25 cellular contexts compared by ENCODE assay signal in the genomic region with DNA sequence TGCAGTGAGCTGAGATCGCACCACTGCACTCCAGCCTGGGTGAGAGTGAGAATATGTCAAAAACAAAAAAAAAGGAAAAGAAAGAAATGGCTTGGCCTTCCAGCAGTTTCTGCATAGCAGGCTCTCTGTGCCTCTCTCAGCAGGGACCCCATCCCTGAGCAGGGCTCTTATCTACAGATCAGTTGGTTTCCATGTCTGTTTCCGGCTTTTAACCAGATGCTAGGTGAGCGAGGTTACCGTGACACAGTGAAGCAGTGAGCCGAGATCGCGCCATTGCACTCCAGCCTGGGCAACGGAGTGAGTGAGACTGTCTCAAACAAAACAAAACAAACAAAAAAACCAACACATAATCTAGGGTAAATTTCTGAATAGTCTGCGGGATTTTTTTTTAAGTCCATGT. TPM values are rescaled to one million over a fixed set of nuclear protein-coding genes. Genes with fewer than 3 reads are reported as not detected.
DNase-seq lines count a peak whose midpoint lies in the region; ATAC-seq, FAIRE-seq and TF ChIP-seq lines count a peak whose summit lies in the region.
"Had no signal": no experiment of that assay in that cellular context is flagged by ENCODE, and none has a peak within 500 bp of the region (broad histone marks: within the 10 kb centered on the region; RNA-seq: fewer than 3 reads in every experiment).

No MANE protein-coding gene starts in this region.

- no peak overlapping the region for H3K4me2 ChIP-seq in astrocyte (ENCODE audit: low read length)
- no peak overlapping the region for H3K4me2 ChIP-seq in neural progenitor cell

- H3K9ac ChIP-seq in astrocyte (ENCODE audit: low read length) (no peak overlapping the region), neural progenitor cell (no peak overlapping the region)

- H2AFZ ChIP-seq in astrocyte (ENCODE audit: low read depth, low read length) = no peak overlapping the region
- H2AFZ ChIP-seq in neural progenitor cell (replicated peaks) = no peak overlapping the region

- H3K9me3 Mint-ChIP-seq in astrocyte (ENCODE audit: unreplicated experiment) (no peaks in the 10 kb centered on the region), neural progenitor cell (no peaks in the 10 kb centered on the region), MCF 10A (ENCODE audit: unreplicated experiment) (no peaks in the 10 kb centered on the region)
- H3K9me3 Mint-ChIP-seq in CD8-positive, alpha-beta T cell = no peaks in the 10 kb centered on the region
- H3K9me3 Mint-ChIP-seq: activated naive CD4-positive, alpha-beta T cell treated with anti-CD3 and anti-CD28 coated beads for 36 hours; activated T-cell treated with anti-CD3 and anti-CD28 coated beads, Interleukin-2, amount 50 U/mL, for 4 hours; CD8-positive, alpha-beta memory T cell had no signal

- no peaks in the 10 kb centered on the region for H3K27me3 ChIP-seq in astrocyte (ENCODE audit: insufficient read depth, low read length)
- H3K27me3 ChIP-seq in neural progenitor cell = no peaks in the 10 kb centered on the region
- no peaks in the 10 kb centered on the region for H3K27me3 ChIP-seq in CD8-positive, alpha-beta T cell (ENCODE audit: insufficient read depth, low read length)

- H3K36me3 ChIP-seq in astrocyte (ENCODE audit: insufficient read depth, low read length) = peaks cover 34% of the 10 kb centered on the region
- H3K36me3 ChIP-seq in neural progenitor cell = no peaks in the 10 kb centered on the region
- H3K36me3 ChIP-seq in CD8-positive, alpha-beta T cell (ENCODE audit: insufficient read depth, low read length) = no peaks in the 10 kb centered on the region

- no peak for TF ChIP-seq CTCF in NB4 (IDR thresholded peaks at IDR 0.05; ENCODE audit: low read depth, low read length)
- TF ChIP-seq CTCF in astrocyte (IDR thresholded peaks at IDR 0.05; ENCODE audit: insufficient read depth, low read depth, low read length) = no peak
- no peak for TF ChIP-seq CTCF in neural progenitor cell (IDR thresholded peaks at IDR 0.05)
- no peak for TF ChIP-seq CTCF in CD8-positive, alpha-beta T cell (IDR thresholded peaks at IDR 0.05)
- TF ChIP-seq CTCF in MCF 10A (IDR thresholded peaks at IDR 0.05; ENCODE audit: unreplicated experiment) = no peak

- H3F3A ChIP-seq in neural progenitor cell (ENCODE audit: low read depth) = no peaks in the 10 kb centered on the region

- no peak overlapping the region for H3K27ac ChIP-seq in astrocyte (ENCODE audit: low read depth, low read length)
- no peak overlapping the region for H3K27ac ChIP-seq in neural progenitor cell
- no peak overlapping the region for H3K27ac ChIP-seq in CD8-positive, alpha-beta T cell (ENCODE audit: low read depth, low read length)
- H3K27ac ChIP-seq: thoracic aorta had no signal

- no peaks in the 10 kb centered on the region for H3K9me3 ChIP-seq in astrocyte (ENCODE audit: insufficient read depth, low read depth, low read length)
- H3K9me3 ChIP-seq in neural progenitor cell (ENCODE audit: low read depth) = no peaks in the 10 kb centered on the region
- no peaks in the 10 kb centered on the region for H3K9me3 ChIP-seq in CD8-positive, alpha-beta T cell (ENCODE audit: low read length)
- H3K9me3 ChIP-seq: thoracic aorta had no signal

- H3K27ac Mint-ChIP-seq in astrocyte (ENCODE audit: unreplicated experiment) (peak overlapping the region; percentile 53), neural progenitor cell (peak overlapping the region; percentile 87), MCF 10A (ENCODE audit: low read depth, unreplicated experiment) (no peak overlapping the region)
- no peak overlapping the region for H3K27ac Mint-ChIP-seq in CD8-positive, alpha-beta T cell
- H3K27ac Mint-ChIP-seq: activated naive CD4-positive, alpha-beta T cell treated with anti-CD3 and anti-CD28 coated beads for 36 hours had no signal

- TF ChIP-seq POLR2A in NB4 (IDR thresholded peaks at IDR 0.05; ENCODE audit: extremely low read depth, insufficient read length) = no peak

- peaks cover 96% of the 10 kb centered on the region for H3K79me2 ChIP-seq in astrocyte (ENCODE audit: insufficient read depth, low read length)
- no peaks in the 10 kb centered on the region for H3K79me2 ChIP-seq in neural progenitor cell (ENCODE audit: low read depth)

- peaks cover 99% of the 10 kb centered on the region for H4K20me1 ChIP-seq in astrocyte (ENCODE audit: insufficient read depth, low read length)
- peaks cover 4% of the 10 kb centered on the region for H4K20me1 ChIP-seq in neural progenitor cell (ENCODE audit: low read depth)

- intact Hi-C loops in CD8-positive, alpha-beta T cell (cut with DNase I, micrococcal nuclease) = no loop called here
- intact Hi-C loops in MCF 10A (cut with micrococcal nuclease) = no loop called here

- CTCF ChIA-PET in CD8-positive, alpha-beta T cell (lab: Charles Lee) = interaction anchor here (2.1 kb wide), 1 partner anchor 9 kb away, joined by 5 read pairs; no protein-coding TSS in a partner anchor
- CTCF ChIA-PET in MCF 10A (lab: Yijun Ruan, JAX) = interaction anchor here (0.6 kb wide), 1 partner anchor 12 kb away, joined by 3 read pairs; no protein-coding TSS in a partner anchor

- H3K36me3 Mint-ChIP-seq in astrocyte (ENCODE audit: low read depth, unreplicated experiment) (peaks cover 37% of the 10 kb centered on the region), neural progenitor cell (no peaks in the 10 kb centered on the region), MCF 10A (ENCODE audit: insufficient read depth, unreplicated experiment) (no peaks in the 10 kb centered on the region)
- no peaks in the 10 kb centered on the region for H3K36me3 Mint-ChIP-seq in CD8-positive, alpha-beta T cell
- H3K36me3 Mint-ChIP-seq: CD8-positive, alpha-beta memory T cell had no signal

- POLR2A ChIA-PET in CD8-positive, alpha-beta T cell (lab: Charles Lee) = no interaction called here
- POLR2A ChIA-PET in MCF 10A (lab: Yijun Ruan, JAX) = no interaction called here

- BruUV-seq in MCF 10A (replicated peaks; lab: Mats Ljungman, UMichigan) = no TSS peak

- H3K4me3 Mint-ChIP-seq in astrocyte (ENCODE audit: unreplicated experiment) (peak overlapping the region; percentile 45), neural progenitor cell (no peak overlapping the region), MCF 10A (ENCODE audit: unreplicated experiment) (no peak overlapping the region)
- no peak overlapping the region for H3K4me3 Mint-ChIP-seq in CD8-positive, alpha-beta T cell
- H3K4me3 Mint-ChIP-seq: activated naive CD4-positive, alpha-beta T cell treated with anti-CD3 and anti-CD28 coated beads for 36 hours; activated T-cell treated with anti-CD3 and anti-CD28 coated beads, Interleukin-2, amount 50 U/mL, for 4 hours had no signal

- ATAC-seq in CD8-positive, alpha-beta T cell = no peak
- ATAC-seq: activated T-cell treated with anti-CD3 and anti-CD28 coated beads, Interleukin-2, amount 50 U/mL, for 4 hours; HCT116 had no signal

- H3K4me3 ChIP-seq in NB4 (ENCODE audit: low read depth, low read length) (no peak overlapping the region), astrocyte (ENCODE audit: insufficient read depth, low read depth, low read length) (no peak overlapping the region), neural progenitor cell (no peak overlapping the region)
- H3K4me3 ChIP-seq in CD8-positive, alpha-beta T cell (ENCODE audit: low read depth, low read length) = no peak overlapping the region
- H3K4me3 ChIP-seq: thoracic aorta had no signal

- FAIRE-seq in astrocyte (lab: Jason Lieb, UNC) = no peak
- FAIRE-seq: GM12892, small intestine had no signal

- H3K4me1 Mint-ChIP-seq in astrocyte (ENCODE audit: low read depth, unreplicated experiment) = peaks cover 32% of the 10 kb centered on the region
- peaks cover 6% of the 10 kb centered on the region for H3K4me1 Mint-ChIP-seq in neural progenitor cell
- peaks cover 9% of the 10 kb centered on the region for H3K4me1 Mint-ChIP-seq in CD8-positive, alpha-beta T cell (ENCODE audit: low read depth)
- H3K4me1 Mint-ChIP-seq in MCF 10A (ENCODE audit: insufficient read depth, unreplicated experiment) = no peaks in the 10 kb centered on the region

- peak; percentile 76 for DNase-seq in DMS79 treated with DMSO at 0.1 percent for 48 hours (lab: John Stamatoyannopoulos, UW)
- peak; percentile 14 for DNase-seq in NB4 (ENCODE audit: low read depth)
- no peak for DNase-seq in astrocyte (ENCODE audit: low read depth)
- no peak for DNase-seq in neural progenitor cell (ENCODE audit: low spot score)
- no peak for DNase-seq in NOMO-1 treated with dmso at 0.1 percent for 144 hours (lab: John Stamatoyannopoulos, UW; ENCODE audit: unreplicated experiment)
- DNase-seq in CD8-positive, alpha-beta T cell = no peak
- DNase-seq in MCF 10A (ENCODE audit: unreplicated experiment) = no peak
- DNase-seq in NCI-H146 treated with DMSO at 0.1 percent for 48 hours (lab: John Stamatoyannopoulos, UW; ENCODE audit: unreplicated experiment) = no peak
- DNase-seq: activated CD4-positive, CD25-positive, alpha-beta regulatory T cell treated with anti-CD3 and anti-CD28 coated beads, Interleukin-2, amount 50 U/mL, for 72 hours; activated naive CD4-positive, alpha-beta T cell treated with anti-CD3 and anti-CD28 coated beads for 36 hours; activated T-cell treated with anti-CD3 and anti-CD28 coated beads, Interleukin-2, amount 50 U/mL, for 4 hours; CD8-positive, alpha-beta memory T cell; central memory CD4-positive, alpha-beta T cell; foreskin fibroblast; hypothalamus; Kasumi-1; NCI-H1092 treated with DMSO at 0.1 percent for 48 hours; NCI-H2029 treated with DMSO at 0.1 percent for 48 hours; NCI-H510A treated with DMSO at 0.1 percent for 48 hours; small intestine; stimulated activated naive CD4-positive, alpha-beta T cell had no signal

- H3K27me3 Mint-ChIP-seq in astrocyte (ENCODE audit: low read depth, unreplicated experiment) (no peaks in the 10 kb centered on the region), neural progenitor cell (ENCODE audit: insufficient read depth, low read depth) (peaks cover 5% of the 10 kb centered on the region), MCF 10A (ENCODE audit: insufficient read depth, unreplicated experiment) (peaks cover 19% of the 10 kb centered on the region)
- peaks cover 4% of the 10 kb centered on the region for H3K27me3 Mint-ChIP-seq in CD8-positive, alpha-beta T cell (ENCODE audit: low read depth)

- H3K4me1 ChIP-seq in astrocyte (ENCODE audit: insufficient read depth, low read length) (peaks cover 23% of the 10 kb centered on the region), neural progenitor cell (no peaks in the 10 kb centered on the region)
- no peaks in the 10 kb centered on the region for H3K4me1 ChIP-seq in CD8-positive, alpha-beta T cell (ENCODE audit: insufficient read depth, low read length)

RNA-seq across cellular contexts. Expression of gene COL5A1, which starts 51.4 kb away (rescaled TPM):
- 1,055 and 1,568 TPM in 2 replicates for total RNA-seq in astrocyte
- 6.1 and 14.2 TPM in 2 replicates for total RNA-seq in neural progenitor cell (ENCODE audit: low replicate concordance)
- under 1 TPM; 0.31 to 0.33 TPM for total RNA-seq in CD8-positive, alpha-beta T cell
- not detected in 2 replicates for total RNA-seq in MCF 10A (2022)
- total RNA-seq: activated CD8-positive, alpha-beta memory T cell treated with anti-CD3 and anti-CD28 coated beads for 36 hours had no signal

Comparison
In these comparisons a context has a peak if more than half of its experiments do, and no peak if none do; other contexts are left out.
1. DNase-seq: peak in DMS79 treated with DMSO at 0.1 percent for 48 hours (single experiment) and NB4 (single experiment); none in astrocyte (single experiment), neural progenitor cell (single experiment), NOMO-1 treated with dmso at 0.1 percent for 144 hours (single experiment), CD8-positive, alpha-beta T cell (0 of 7), MCF 10A (single experiment) and NCI-H146 treated with DMSO at 0.1 percent for 48 hours (single experiment).
2. H3K27ac Mint-ChIP-seq: peak in astrocyte (single experiment) and neural progenitor cell (single experiment); none in CD8-positive, alpha-beta T cell (single experiment) and MCF 10A (single experiment).
3. RNA of gene COL5A1, which starts 51.4 kb away (total RNA-seq): 1,055 to 1,568 TPM in astrocyte; 6.1 to 14.2 TPM in neural progenitor cell, 0.31 to 0.33 TPM in CD8-positive, alpha-beta T cell and not detected in MCF 10A; every median in the first group is over 10 times any median in the second.